ENCODE assay signal across 8 cellular contexts in the genomic region with DNA sequence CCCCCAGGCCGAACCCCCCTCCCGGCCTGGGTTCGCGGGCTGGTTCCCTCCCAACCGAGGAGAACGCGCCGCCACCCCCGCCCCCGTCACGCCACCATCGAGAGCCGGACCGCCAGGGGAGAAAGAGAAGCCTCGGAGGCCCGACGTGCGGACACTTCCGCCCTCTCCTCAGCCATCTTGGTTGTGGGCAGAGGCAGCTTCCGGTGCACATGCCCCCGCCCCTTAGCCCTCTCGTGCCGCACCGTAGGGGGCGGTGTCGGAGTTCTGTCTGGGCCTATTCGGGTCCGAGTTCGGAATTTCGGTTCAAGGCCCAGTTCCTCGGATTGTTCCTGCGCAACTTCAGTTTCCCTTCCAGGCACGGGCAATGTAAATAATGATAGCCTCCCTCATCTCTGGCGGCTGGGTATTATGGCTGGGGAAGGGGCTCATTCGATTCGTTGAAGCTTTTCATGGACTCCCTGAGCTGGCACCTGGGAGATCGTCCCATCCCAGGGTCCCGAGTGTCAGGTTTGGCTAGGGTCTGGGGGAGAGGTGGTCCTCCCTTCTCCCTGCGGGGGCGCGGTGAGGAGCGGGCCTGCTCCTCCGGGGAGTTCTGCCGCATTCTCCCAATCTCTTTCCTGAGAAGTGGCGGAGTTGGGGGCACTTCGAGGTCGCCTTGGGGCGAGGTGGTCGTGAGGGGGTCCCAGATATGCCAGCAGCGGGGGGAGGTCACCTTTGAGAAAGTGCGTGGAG. TPM values are rescaled to one million over a fixed set of nuclear protein-coding genes. Genes with fewer than 3 reads are reported as not detected.
DNase-seq lines count a peak whose midpoint lies in the region; ATAC-seq and TF ChIP-seq lines count a peak whose summit lies in the region.

A gene with protein sequence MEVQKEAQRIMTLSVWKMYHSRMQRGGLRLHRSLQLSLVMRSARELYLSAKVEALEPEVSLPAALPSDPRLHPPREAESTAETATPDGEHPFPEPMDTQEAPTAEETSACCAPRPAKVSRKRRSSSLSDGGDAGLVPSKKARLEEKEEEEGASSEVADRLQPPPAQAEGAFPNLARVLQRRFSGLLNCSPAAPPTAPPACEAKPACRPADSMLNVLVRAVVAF (plus strand): TSS at position 225 of the 732 bp plus-strand sequence. CDS start 2,776 bp downstream, outside the sequence.
Gene STX10, minus strand, starts transcription at position 189 of the 732 bp plus-strand sequence. CDS start 202 bp downstream, outside the sequence.

- peaks cover 38% of the 10 kb centered on the region for H3K36me3 Mint-ChIP-seq in activated CD4-positive, alpha-beta T cell treated with anti-CD3 and anti-CD28 coated beads, Interleukin-2, amount 10 ng/mL, durations not matched to agents 24 days and 14 days (ENCODE audit: low read depth)

- ATAC-seq in HG03457 (IDR thresholded peaks at IDR 0.05; ENCODE audit: unreplicated experiment) = peak; percentile 26

- peaks cover 30% of the 10 kb centered on the region for H3K4me1 Mint-ChIP-seq in activated CD4-positive, alpha-beta T cell treated with anti-CD3 and anti-CD28 coated beads, Interleukin-2, amount 10 ng/mL, durations not matched to agents 24 days and 14 days

- peak within 1 kb of the TSS; percentile 100 for H3K4me3 Mint-ChIP-seq in activated CD4-positive, alpha-beta T cell treated with anti-CD3 and anti-CD28 coated beads, Interleukin-2, amount 10 ng/mL, durations not matched to agents 24 days and 14 days

- in situ Hi-C loops in GM18951 (cut with MboI; ENCODE audit: low sequenced_read_pairs, unreplicated experiment) = no loop called here

- intact Hi-C loops in activated CD4-positive, alpha-beta T cell treated with anti-CD3 and anti-CD28 coated beads, Interleukin-2, amount 10 ng/mL, durations not matched to agents 24 days and 14 days (cut with micrococcal nuclease) = loop anchor here (1.0 to 5.0 kb wide), 5 partner anchors 18 to 930 kb away; partner anchors contain the start of genes LYL1 and NACC1

- H3K27ac Mint-ChIP-seq in activated CD4-positive, alpha-beta T cell treated with anti-CD3 and anti-CD28 coated beads, Interleukin-2, amount 10 ng/mL, durations not matched to agents 24 days and 14 days = peak within 1 kb of the TSS; percentile 100

- TF ChIP-seq CTCF in AG09319 (IDR thresholded peaks at IDR 0.05; ENCODE audit: low read depth, low read length) = peak; percentile 60
- no peak for TF ChIP-seq CTCF in coronary artery (IDR thresholded peaks at IDR 0.05)

- peaks cover 2% of the 10 kb centered on the region for H3K27me3 Mint-ChIP-seq in activated CD4-positive, alpha-beta T cell treated with anti-CD3 and anti-CD28 coated beads, Interleukin-2, amount 10 ng/mL, durations not matched to agents 24 days and 14 days

- H3K4me3 ChIP-seq in coronary artery = peak within 1 kb of the TSS; percentile 93

- H3K9me3 Mint-ChIP-seq in activated CD4-positive, alpha-beta T cell treated with anti-CD3 and anti-CD28 coated beads, Interleukin-2, amount 10 ng/mL, durations not matched to agents 24 days and 14 days = peaks cover 3% of the 10 kb centered on the region

- TF ChIP-seq POLR2A in GM18951 (IDR thresholded peaks at IDR 0.05; ENCODE audit: extremely low read depth, insufficient read depth, insufficient read length) = peak; percentile 61

- peak; percentile 91 for DNase-seq in AG09319 (ENCODE audit: extremely low read depth, low read depth)
- peak; percentile 68 to 89 for DNase-seq in NCI-H526 (lab: John Stamatoyannopoulos, UW)
- DNase-seq in activated CD4-positive, alpha-beta T cell treated with anti-CD3 and anti-CD28 coated beads, Interleukin-2, amount 10 ng/mL, durations not matched to agents 24 days and 14 days = peak; percentile 98
- peak; percentile 99 for DNase-seq in coronary artery (ENCODE audit: low spot score)
- peak; percentile 98 for DNase-seq in left kidney (ENCODE audit: low read depth, low spot score)
- DNase-seq in stimulated activated CD4-positive, alpha-beta T cell treated with anti-CD3 and anti-CD28 coated beads, Interleukin-2, amount 100 ng/mL, for 24 hours = peak; percentile 93 to 94

- peak within 1 kb of the TSS; percentile 99 to 100 for H3K27ac ChIP-seq in coronary artery

RNA-seq across cellular contexts. Expression of the first gene that starts in this region (rescaled TPM):
- total RNA-seq in activated CD4-positive, alpha-beta T cell treated with anti-CD3 and anti-CD28 coated beads, Interleukin-2, amount 10 ng/mL, durations not matched to agents 24 days and 14 days = 161 TPM in 2 replicates

RNA-seq across cellular contexts. Expression of gene STX10, which starts in this region (rescaled TPM):
- total RNA-seq in activated CD4-positive, alpha-beta T cell treated with anti-CD3 and anti-CD28 coated beads, Interleukin-2, amount 10 ng/mL, durations not matched to agents 24 days and 14 days = 66.2 and 73.5 TPM in 2 replicates

Comparison
In these comparisons a context has a peak if more than half of its experiments do, and no peak if none do; other contexts are left out.
1. Peak in every context shown above with its lines: DNase-seq, ATAC-seq, H3K4me3 ChIP-seq and H3K27ac ChIP-seq.